ENCODE assay signal across 19 cellular contexts in the genomic region with DNA sequence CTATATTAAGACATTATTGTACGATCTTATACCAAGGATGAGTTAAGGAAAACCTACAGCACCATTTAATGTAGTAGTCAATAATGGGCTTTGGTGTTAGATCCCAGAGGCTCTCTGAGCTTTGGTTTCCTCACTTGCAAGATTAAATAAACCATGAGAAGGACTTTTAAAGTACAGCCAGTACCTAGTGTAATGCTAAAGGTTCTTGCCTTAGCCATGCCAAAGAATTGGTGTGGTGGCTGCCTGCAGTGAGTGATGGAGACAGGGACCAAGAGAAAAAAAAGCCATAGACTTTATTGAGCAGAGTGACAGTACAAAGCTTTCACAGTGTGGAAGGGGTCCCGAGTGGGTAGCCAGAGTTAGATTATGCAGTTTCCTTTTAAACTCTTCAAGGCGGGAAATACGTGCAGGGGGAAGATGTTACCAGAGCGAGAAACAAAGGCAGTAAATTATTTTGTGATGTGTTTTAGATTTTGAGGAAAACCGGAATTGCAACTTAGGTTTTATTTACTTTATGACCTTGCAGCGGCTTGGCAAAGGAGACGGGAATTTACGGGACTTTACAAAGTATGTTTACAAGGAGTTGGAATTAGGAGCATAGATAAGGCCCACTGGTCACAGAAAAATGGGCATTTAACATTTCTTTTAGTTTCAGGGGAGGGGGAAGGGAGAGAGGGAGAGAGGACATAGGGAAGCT.
DNase-seq lines count a peak whose midpoint lies in the region; ATAC-seq, FAIRE-seq and TF ChIP-seq lines count a peak whose summit lies in the region.
"Had no signal": no experiment of that assay in that cellular context is flagged by ENCODE, and none has a peak within 500 bp of the region (broad histone marks: within the 10 kb centered on the region; RNA-seq: fewer than 3 reads in every experiment).

No MANE protein-coding gene starts in this region.

- no peaks in the 10 kb centered on the region for H3K9me2 ChIP-seq in GM23338 (ENCODE audit: insufficient read depth)

- H3K79me2 ChIP-seq in GM23338 (replicated peaks; ENCODE audit: insufficient read depth) = no peaks in the 10 kb centered on the region

- H3K36me3 ChIP-seq in GM23338 (ENCODE audit: insufficient read depth) = no peaks in the 10 kb centered on the region
- peaks cover 0 to 4% (median 0%) of the 10 kb centered on the region in 4 donors for H3K36me3 ChIP-seq in stomach

- H4K20me1 ChIP-seq in GM23338 (replicated peaks; ENCODE audit: insufficient read depth) = no peaks in the 10 kb centered on the region

- H3K9me3 ChIP-seq in stomach = no peaks in the 10 kb centered on the region

- H3K4me1 Mint-ChIP-seq in GM23338 = peaks cover 7% of the 10 kb centered on the region; the same call in 2 of the 3 replicates
- no peaks in the 10 kb centered on the region for H3K4me1 Mint-ChIP-seq in effector memory CD8-positive, alpha-beta T cell (ENCODE audit: low read depth in 2 of 2)
- H3K4me1 Mint-ChIP-seq: activated CD4-positive, alpha-beta T cell treated with anti-CD3 and anti-CD28 coated beads, Interleukin-2, amount 10 ng/mL, durations not matched to agents 7 days and 5 days; activated naive CD8-positive, alpha-beta T cell treated with anti-CD3 and anti-CD28 coated beads for 36 hours; central memory CD8-positive, alpha-beta T cell had no signal

- TF ChIP-seq CTCF in GM23338 (conservative IDR thresholded peaks at IDR 0.05; ENCODE audit: low read depth in 2 of 2) = no peak
- TF ChIP-seq CTCF in VCaP (conservative IDR thresholded peaks at IDR 0.05) = no peak
- TF ChIP-seq CTCF in stomach (IDR thresholded peaks at IDR 0.05) = no peak

- 0 out of 2 replicates have a peak overlapping the region, but pooled peaks have one; percentile 27 for H3K27ac Mint-ChIP-seq in GM23338
- peak overlapping the region in 1 of 2 donors; percentile 11 for H3K27ac Mint-ChIP-seq in effector memory CD8-positive, alpha-beta T cell
- H3K27ac Mint-ChIP-seq: activated CD4-positive, alpha-beta T cell treated with anti-CD3 and anti-CD28 coated beads, Interleukin-2, amount 10 ng/mL, durations not matched to agents 7 days and 5 days; activated naive CD8-positive, alpha-beta T cell treated with anti-CD3 and anti-CD28 coated beads for 36 hours; endodermal cell; stimulated activated memory B cell treated with anti-CD40 and anti-IgM and Interleukin-4, amounts not matched to agents 10 μg/mL and 1 μg/mL and 100 μg/mL, for 72 hours had no signal

- H3K4me2 ChIP-seq in GM23338 = no peak overlapping the region

- WGBS in stomach, 5 donors = 18 to 43% (median 31%) methylated on average over 9 of the region's 9 CpGs

- H2AFZ ChIP-seq in GM23338 = no peak overlapping the region

- FAIRE-seq in GM12891 (lab: Jason Lieb, UNC) = no peak
- FAIRE-seq: small intestine had no signal

- H3K4me1 ChIP-seq in GM23338 (ENCODE audit: insufficient read depth) (no peaks in the 10 kb centered on the region), stomach (peaks cover 6 to 30% (median 19%) of the 10 kb centered on the region in 4 donors)

- H3F3A ChIP-seq in GM23338 (replicated peaks; ENCODE audit: low read depth) = no peaks in the 10 kb centered on the region

- H3K4me3 ChIP-seq in GM23338 (no peak overlapping the region), stomach (no peak overlapping the region)

- no peak for TF ChIP-seq POLR2A in stomach (IDR thresholded peaks at IDR 0.05)
- no peak for TF ChIP-seq POLR2A in GM12891 (IDR thresholded peaks at IDR 0.05; ENCODE audit: low read depth, low read length)

- H3K9me3 Mint-ChIP-seq in GM23338 = no peaks in the 10 kb centered on the region
- no peaks in the 10 kb centered on the region for H3K9me3 Mint-ChIP-seq in effector memory CD8-positive, alpha-beta T cell
- H3K9me3 Mint-ChIP-seq: activated CD4-positive, alpha-beta T cell treated with anti-CD3 and anti-CD28 coated beads, Interleukin-2, amount 10 ng/mL, durations not matched to agents 7 days and 5 days; activated naive CD8-positive, alpha-beta T cell treated with anti-CD3 and anti-CD28 coated beads for 36 hours; activated T-cell treated with anti-CD3 and anti-CD28 coated beads, Interleukin-2, amount 50 U/mL, for 4 hours; central memory CD8-positive, alpha-beta T cell; endodermal cell; stimulated activated memory B cell treated with anti-CD40 and anti-IgM and Interleukin-4, amounts not matched to agents 10 μg/mL and 1 μg/mL and 100 μg/mL, for 72 hours had no signal

- no peak for TF ChIP-seq EP300 in stomach (IDR thresholded peaks at IDR 0.05)

- H3K27ac ChIP-seq in GM23338 (ENCODE audit: low read depth) (peak overlapping the region; percentile 15; the same call in 1 of the 2 replicates), VCaP (peak overlapping the region; percentile 98), stomach (peak overlapping the region; percentile 22 to 76 (median 66))

- DNase-seq in GM23338 (ENCODE audit: low spot score) = no peak
- peak; percentile 8 for DNase-seq in kidney tubule cell (ENCODE audit: low spot score)
- DNase-seq in stomach = peak; percentile 46
- DNase-seq in activated CD8-positive, alpha-beta memory T cell treated with anti-CD3 and anti-CD28 coated beads for 24 hours = no peak
- DNase-seq in GM12891 (ENCODE audit: insufficient read length, low spot score) = no peak
- no peak for DNase-seq in effector memory CD8-positive, alpha-beta T cell
- DNase-seq: activated CD4-positive, alpha-beta T cell treated with anti-CD3 and anti-CD28 coated beads, Interleukin-2, amount 10 ng/mL, durations not matched to agents 7 days and 5 days; activated naive CD8-positive, alpha-beta T cell treated with anti-CD3 and anti-CD28 coated beads for 36 hours; activated T-cell treated with anti-CD3 and anti-CD28 coated beads, Interleukin-2, amount 50 U/mL, for 4 hours; DMS 273 treated with DMSO at 0.1 percent for 48 hours; endodermal cell; NCI-H1694; NCI-H446 treated with DMSO at 0.1 percent for 48 hours; occipital lobe; small intestine had no signal

- intact Hi-C loops in stomach (cut with DNase I; ENCODE audit: low total_unique reads) = no loop called here

- no peaks in the 10 kb centered on the region for H3K36me3 Mint-ChIP-seq in GM23338 (ENCODE audit: low read depth)
- H3K36me3 Mint-ChIP-seq in effector memory CD8-positive, alpha-beta T cell (ENCODE audit: insufficient read depth) = no peaks in the 10 kb centered on the region
- H3K36me3 Mint-ChIP-seq: activated naive CD8-positive, alpha-beta T cell treated with anti-CD3 and anti-CD28 coated beads for 36 hours; stimulated activated memory B cell treated with anti-CD40 and anti-IgM and Interleukin-4, amounts not matched to agents 10 μg/mL and 1 μg/mL and 100 μg/mL, for 72 hours had no signal

- H3K4me3 Mint-ChIP-seq in GM23338 = no peak overlapping the region
- no peak overlapping the region for H3K4me3 Mint-ChIP-seq in effector memory CD8-positive, alpha-beta T cell
- H3K4me3 Mint-ChIP-seq: activated CD4-positive, alpha-beta T cell treated with anti-CD3 and anti-CD28 coated beads, Interleukin-2, amount 10 ng/mL, durations not matched to agents 7 days and 5 days; activated naive CD8-positive, alpha-beta T cell treated with anti-CD3 and anti-CD28 coated beads for 36 hours; activated T-cell treated with anti-CD3 and anti-CD28 coated beads, Interleukin-2, amount 50 U/mL, for 4 hours; central memory CD8-positive, alpha-beta T cell; endodermal cell; stimulated activated memory B cell treated with anti-CD40 and anti-IgM and Interleukin-4, amounts not matched to agents 10 μg/mL and 1 μg/mL and 100 μg/mL, for 72 hours had no signal

- ATAC-seq in GM23338 (0 out of 3 replicates have a peak, but pooled peaks have one; percentile 26), HG02870 (IDR thresholded peaks at IDR 0.05; ENCODE audit: unreplicated experiment) (no peak)
- ATAC-seq in effector memory CD8-positive, alpha-beta T cell (replicated peaks) = no peak
- ATAC-seq: activated T-cell treated with anti-CD3 and anti-CD28 coated beads, Interleukin-2, amount 50 U/mL, for 4 hours; stimulated activated memory B cell treated with anti-CD40 and anti-IgM and Interleukin-4, amounts not matched to agents 10 μg/mL and 1 μg/mL and 100 μg/mL, for 72 hours had no signal

- H3K27me3 Mint-ChIP-seq in GM23338 (ENCODE audit: insufficient read depth, low read depth, poor library complexity) = no peaks in the 10 kb centered on the region
- no peaks in the 10 kb centered on the region for H3K27me3 Mint-ChIP-seq in effector memory CD8-positive, alpha-beta T cell
- H3K27me3 Mint-ChIP-seq: activated naive CD8-positive, alpha-beta T cell treated with anti-CD3 and anti-CD28 coated beads for 36 hours; central memory CD8-positive, alpha-beta T cell; stimulated activated memory B cell treated with anti-CD40 and anti-IgM and Interleukin-4, amounts not matched to agents 10 μg/mL and 1 μg/mL and 100 μg/mL, for 72 hours had no signal

- H3K27me3 ChIP-seq in GM23338 (ENCODE audit: insufficient read depth) (no peaks in the 10 kb centered on the region), stomach (no peaks in the 10 kb centered on the region)

TF ChIP-seq in GM23338, 12 proteins besides CTCF, POLR2A, EP300 and RAD21 (continues in another document):
- TF ChIP-seq EZH2phosphoT487 (IDR thresholded peaks at IDR 0.05; ENCODE audit: unreplicated experiment) (no peak), ZNF114 (CRISPR knock-in tag; IDR thresholded peaks at IDR 0.05) (no peak), NANOG (IDR thresholded peaks at IDR 0.05; ENCODE audit: borderline replicate concordance) (no peak)

TF ChIP-seq in GM12891, 5 proteins besides CTCF, POLR2A, EP300 and RAD21:
- no peak for TF ChIP-seq PAX5 (IDR thresholded peaks at IDR 0.05; ENCODE audit: insufficient read depth, low read length, severe bottlenecking)
- TF ChIP-seq SPI1 (IDR thresholded peaks at IDR 0.05; ENCODE audit: low read depth, low read length) = no peak
TF ChIP-seq in GM12891: peak in this region for 0.

Comparison
In these comparisons a context has a peak if more than half of its experiments do, and no peak if none do; other contexts are left out.
1. DNase-seq: peak in kidney tubule cell (single experiment) and stomach (single experiment); none in GM23338 (single experiment), activated CD8-positive, alpha-beta memory T cell treated with anti-CD3 and anti-CD28 coated beads for 24 hours (single experiment), GM12891 (single experiment) and effector memory CD8-positive, alpha-beta T cell (0 of 3).
2. H3K27ac ChIP-seq: peak in every context shown above with its lines; median percentile 98 in VCaP; 66 in stomach; 15 in GM23338.